In the genomic region with DNA sequence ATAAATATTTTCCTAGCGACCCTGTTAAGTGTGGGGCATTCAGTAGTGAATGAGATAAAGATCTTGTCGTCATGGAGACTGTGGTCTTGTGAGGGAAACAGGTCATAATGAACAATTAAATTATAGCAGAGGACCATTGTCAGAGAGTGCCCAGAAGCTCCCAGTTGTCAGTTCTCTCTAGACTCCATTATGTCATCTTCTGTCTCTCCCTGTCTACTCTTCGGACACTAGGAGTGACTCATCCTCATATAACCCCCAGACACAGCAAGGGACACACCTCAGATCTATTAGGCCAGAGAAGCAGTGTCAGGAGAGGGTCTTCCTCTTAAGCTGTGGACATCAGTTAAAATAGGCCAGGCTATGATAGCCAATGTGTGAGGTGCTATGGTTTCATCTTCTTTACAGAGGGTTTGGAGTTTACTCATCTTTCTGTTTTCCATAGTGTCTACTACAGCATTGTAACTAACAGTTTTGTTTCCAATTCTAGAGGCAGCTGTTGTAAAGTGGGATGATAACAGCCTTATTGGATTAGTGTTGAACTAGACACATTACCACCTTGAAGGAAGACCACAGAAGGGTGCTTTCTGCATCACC, we compare ENCODE assay signal across 15 cellular contexts. TPM values are rescaled to one million over a fixed set of nuclear protein-coding genes. Genes with fewer than 3 reads are reported as not detected.
DNase-seq lines count a peak whose midpoint lies in the region; ATAC-seq lines count a peak whose summit lies in the region.
"Not testable (repeated sequence)": the region's sequence is repeated elsewhere in the genome, so short reads cannot be mapped to it uniquely, and the experiment has no call there.
"Had no signal": no experiment of that assay in that cellular context is flagged by ENCODE, and none has a peak within 500 bp of the region (broad histone marks: within the 10 kb centered on the region; RNA-seq: fewer than 3 reads in every experiment).

No MANE protein-coding gene starts in this region.

- POLR2A ChIA-PET in naive thymus-derived CD4-positive, alpha-beta T cell (lab: Charles Lee) = not testable (repeated sequence)

- H3K9me3 Mint-ChIP-seq in activated CD8-positive, alpha-beta memory T cell treated with anti-CD3 and anti-CD28 coated beads, Interleukin-2, amount 10 ng/mL, durations not matched to agents 7 days and 5 days (ENCODE audit: low read depth); activated naive CD8-positive, alpha-beta T cell treated with anti-CD3 and anti-CD28 coated beads, Interleukin-2, amount 50 U/mL, for 24 hours; effector memory CD8-positive, alpha-beta T cell; naive thymus-derived CD4-positive, alpha-beta T cell; stimulated activated effector memory CD8-positive, alpha-beta T cell treated with anti-CD3 and anti-CD28 coated beads, Interleukin-12 subunit alpha, Interleukin-12 subunit beta, amount 100 ng/mL, for 72 hours: not testable (repeated sequence)

- not testable (repeated sequence) for H3K27ac Mint-ChIP-seq in T-helper 17 cell; activated CD8-positive, alpha-beta memory T cell treated with anti-CD3 and anti-CD28 coated beads, Interleukin-2, amount 10 ng/mL, durations not matched to agents 7 days and 5 days; activated naive CD8-positive, alpha-beta T cell treated with anti-CD3 and anti-CD28 coated beads, Interleukin-2, amount 50 U/mL, for 24 hours; effector memory CD8-positive, alpha-beta T cell; naive thymus-derived CD4-positive, alpha-beta T cell; stimulated activated effector memory CD8-positive, alpha-beta T cell treated with anti-CD3 and anti-CD28 coated beads, Interleukin-12 subunit alpha, Interleukin-12 subunit beta, amount 100 ng/mL, for 72 hours

- not testable (repeated sequence) for DNase-seq in T-helper 17 cell; activated CD8-positive, alpha-beta memory T cell treated with anti-CD3 and anti-CD28 coated beads, Interleukin-2, amount 10 ng/mL, durations not matched to agents 7 days and 5 days; activated naive CD8-positive, alpha-beta T cell treated with anti-CD3 and anti-CD28 coated beads, Interleukin-2, amount 50 U/mL, for 24 hours; effector memory CD8-positive, alpha-beta T cell; naive thymus-derived CD4-positive, alpha-beta T cell; stimulated activated effector memory CD8-positive, alpha-beta T cell treated with anti-CD3 and anti-CD28 coated beads, Interleukin-12 subunit alpha, Interleukin-12 subunit beta, amount 100 ng/mL, for 72 hours (ENCODE audit: low spot score in 2 of 2); aorta

- H3K4me3 ChIP-seq in naive thymus-derived CD4-positive, alpha-beta T cell (ENCODE audit: low read length); aorta (ENCODE audit: low read length in 2 of 2): not testable (repeated sequence)

- not testable (repeated sequence) for H3K36me3 ChIP-seq in naive thymus-derived CD4-positive, alpha-beta T cell (ENCODE audit: control insufficient read depth in 2 of 3, insufficient read depth in 3 of 3, low read length in 3 of 3); aorta (ENCODE audit: control insufficient read depth in 1 of 2, insufficient read depth in 2 of 2, low read length in 1 of 2)

- not testable (repeated sequence) for H3K27me3 ChIP-seq in naive thymus-derived CD4-positive, alpha-beta T cell (ENCODE audit: control insufficient read depth in 2 of 2, insufficient read depth in 2 of 2, low read length in 2 of 2); aorta (ENCODE audit: control insufficient read depth in 1 of 2, insufficient read depth in 2 of 2, low read length in 1 of 2)

- H3K4me1 ChIP-seq in naive thymus-derived CD4-positive, alpha-beta T cell (ENCODE audit: control insufficient read depth in 2 of 2, insufficient read depth in 2 of 2, low read length in 2 of 2); aorta (ENCODE audit: control insufficient read depth in 1 of 2, insufficient read depth in 2 of 2, low read length in 2 of 2): not testable (repeated sequence)

- H3K9me3 ChIP-seq in T-helper 17 cell (ENCODE audit: control insufficient read depth, low read length, poor library complexity, severe bottlenecking); naive thymus-derived CD4-positive, alpha-beta T cell (ENCODE audit: control insufficient read depth in 2 of 3, low read length in 3 of 3); aorta (ENCODE audit: control insufficient read depth, low read length): not testable (repeated sequence)

- H3K27me3 Mint-ChIP-seq in T-helper 17 cell; activated CD8-positive, alpha-beta memory T cell treated with anti-CD3 and anti-CD28 coated beads, Interleukin-2, amount 10 ng/mL, durations not matched to agents 7 days and 5 days; activated naive CD8-positive, alpha-beta T cell treated with anti-CD3 and anti-CD28 coated beads, Interleukin-2, amount 50 U/mL, for 24 hours; effector memory CD8-positive, alpha-beta T cell; naive thymus-derived CD4-positive, alpha-beta T cell: not testable (repeated sequence)

- ATAC-seq in HG02885 (IDR thresholded peaks at IDR 0.05; ENCODE audit: poor library complexity, unreplicated experiment) = peak; percentile 53
- ATAC-seq in T-helper 17 cell = peak; percentile 48
- ATAC-seq in activated CD8-positive, alpha-beta memory T cell treated with anti-CD3 and anti-CD28 coated beads, Interleukin-2, amount 10 ng/mL, durations not matched to agents 7 days and 5 days = peak; percentile 57
- peak; percentile 11 for ATAC-seq in activated naive CD8-positive, alpha-beta T cell treated with anti-CD3 and anti-CD28 coated beads, Interleukin-2, amount 50 U/mL, for 24 hours
- ATAC-seq in effector memory CD8-positive, alpha-beta T cell (replicated peaks) = peak; percentile 36
- ATAC-seq in naive thymus-derived CD4-positive, alpha-beta T cell = peak; percentile 21
- ATAC-seq in stimulated activated effector memory CD8-positive, alpha-beta T cell treated with anti-CD3 and anti-CD28 coated beads, Interleukin-12 subunit alpha, Interleukin-12 subunit beta, amount 100 ng/mL, for 72 hours = peak; percentile 49
- ATAC-seq in aorta (ENCODE audit: low FRiP score) = peak; percentile 33

- not testable (repeated sequence) for H3K27ac ChIP-seq in naive thymus-derived CD4-positive, alpha-beta T cell (ENCODE audit: low read depth, low read length); aorta (ENCODE audit: low read depth in 1 of 2, low read length in 2 of 2)

- not testable (repeated sequence) for H3K4me3 Mint-ChIP-seq in T-helper 17 cell; activated CD8-positive, alpha-beta memory T cell treated with anti-CD3 and anti-CD28 coated beads, Interleukin-2, amount 10 ng/mL, durations not matched to agents 7 days and 5 days; activated naive CD8-positive, alpha-beta T cell treated with anti-CD3 and anti-CD28 coated beads, Interleukin-2, amount 50 U/mL, for 24 hours; effector memory CD8-positive, alpha-beta T cell; naive thymus-derived CD4-positive, alpha-beta T cell; stimulated activated effector memory CD8-positive, alpha-beta T cell treated with anti-CD3 and anti-CD28 coated beads, Interleukin-12 subunit alpha, Interleukin-12 subunit beta, amount 100 ng/mL, for 72 hours

- not testable (repeated sequence) for H3K4me1 Mint-ChIP-seq in T-helper 17 cell; activated CD8-positive, alpha-beta memory T cell treated with anti-CD3 and anti-CD28 coated beads, Interleukin-2, amount 10 ng/mL, durations not matched to agents 7 days and 5 days; activated naive CD8-positive, alpha-beta T cell treated with anti-CD3 and anti-CD28 coated beads, Interleukin-2, amount 50 U/mL, for 24 hours; effector memory CD8-positive, alpha-beta T cell (ENCODE audit: low read depth in 2 of 2); naive thymus-derived CD4-positive, alpha-beta T cell; stimulated activated effector memory CD8-positive, alpha-beta T cell treated with anti-CD3 and anti-CD28 coated beads, Interleukin-12 subunit alpha, Interleukin-12 subunit beta, amount 100 ng/mL, for 72 hours

- not testable (repeated sequence) for H3K36me3 Mint-ChIP-seq in T-helper 17 cell (ENCODE audit: low read depth); activated CD8-positive, alpha-beta memory T cell treated with anti-CD3 and anti-CD28 coated beads, Interleukin-2, amount 10 ng/mL, durations not matched to agents 7 days and 5 days; activated naive CD8-positive, alpha-beta T cell treated with anti-CD3 and anti-CD28 coated beads, Interleukin-2, amount 50 U/mL, for 24 hours (ENCODE audit: low read depth); effector memory CD8-positive, alpha-beta T cell (ENCODE audit: insufficient read depth); naive thymus-derived CD4-positive, alpha-beta T cell; stimulated activated effector memory CD8-positive, alpha-beta T cell treated with anti-CD3 and anti-CD28 coated beads, Interleukin-12 subunit alpha, Interleukin-12 subunit beta, amount 100 ng/mL, for 72 hours

- CTCF ChIA-PET in activated CD8-positive, alpha-beta memory T cell treated with anti-CD3 and anti-CD28 coated beads, Interleukin-2, amount 10 ng/mL, durations not matched to agents 7 days and 5 days (lab: Charles Lee); naive thymus-derived CD4-positive, alpha-beta T cell (lab: Charles Lee): not testable (repeated sequence)

- intact Hi-C loops in naive thymus-derived CD4-positive, alpha-beta T cell (cut with micrococcal nuclease); aorta (cut with DNase I): not testable (repeated sequence)

- no CpG with 5 or more reads among the region's 3 CpGs for WGBS in aorta, 2 donors

RNA-seq across cellular contexts. Expression of a gene that starts 5.4 kb away (rescaled TPM):
- total RNA-seq in T-helper 17 cell (under 1 TPM in 1 of 2 donors, not detected in 1; 0.32 TPM), aorta (1 to 10 TPM in 1 of 2 donors, not detected in 1; 4.3 TPM)
- total RNA-seq in activated CD8-positive, alpha-beta memory T cell treated with anti-CD3 and anti-CD28 coated beads, Interleukin-2, amount 10 ng/mL, durations not matched to agents 7 days and 5 days = 1 to 10 TPM; 1.2 to 1.8 TPM
- 1 to 10 TPM in 4 of 5 experiments, not detected in 1; 1.2 to 6.0 (median 3.4) TPM for total RNA-seq in naive thymus-derived CD4-positive, alpha-beta T cell
- under 1 TPM in 1 of 2 donors, not detected in 1; 0.29 TPM for polyA plus RNA-seq in naive thymus-derived CD4-positive, alpha-beta T cell
- polyA plus RNA-seq in aorta = 1 to 10 TPM; 1.5 to 2.0 TPM
- total RNA-seq: A172, B cell had no signal

RNA-seq across cellular contexts. Expression of a gene that starts 7.0 kb away (rescaled TPM):
- total RNA-seq in T-helper 17 cell (1 to 10 TPM in 1 of 2 donors, not detected in 1; 2.2 TPM), aorta (1 to 10 TPM; 4.6 to 9.8 TPM)
- 1 to 10 TPM; 1.7 to 2.6 TPM for total RNA-seq in activated CD8-positive, alpha-beta memory T cell treated with anti-CD3 and anti-CD28 coated beads, Interleukin-2, amount 10 ng/mL, durations not matched to agents 7 days and 5 days
- total RNA-seq in naive thymus-derived CD4-positive, alpha-beta T cell = 1 to 10 TPM in 4 of 5 experiments, under 1 TPM in 1; 0.34 to 4.4 (median 2.5) TPM
- polyA plus RNA-seq in naive thymus-derived CD4-positive, alpha-beta T cell = 1 to 10 TPM; 1.7 to 2.1 TPM
- polyA plus RNA-seq in aorta = 10 to 100 TPM in 1 of 2 donors, 1 to 10 TPM in 1; 4.7 to 11.3 TPM
- total RNA-seq: A172 had no signal

RNA-seq across cellular contexts. Expression of a gene that starts 50.7 kb away (rescaled TPM):
- total RNA-seq in T-helper 17 cell (under 1 TPM in 1 of 2 donors, not detected in 1; 0.07 TPM), aorta (1 to 10 TPM in 1 of 2 donors, not detected in 1; 1.3 TPM)
- total RNA-seq in activated CD8-positive, alpha-beta memory T cell treated with anti-CD3 and anti-CD28 coated beads, Interleukin-2, amount 10 ng/mL, durations not matched to agents 7 days and 5 days = not detected
- under 1 TPM in 3 of 5 experiments, not detected in 2; 0.07 to 0.22 (median 0.13) TPM for total RNA-seq in naive thymus-derived CD4-positive, alpha-beta T cell
- not detected for polyA plus RNA-seq in naive thymus-derived CD4-positive, alpha-beta T cell
- polyA plus RNA-seq in aorta = under 1 TPM; 0.03 to 0.50 TPM
- total RNA-seq: A172; Calu3; CD8-positive, alpha-beta T cell; H1; H9; HT-29 had no signal
- polyA plus RNA-seq: H1 had no signal
